Comparison of ENCODE assay signal across 7 cellular contexts in genomic region chr20:34111057-34111711, GRCh38. TPM values are rescaled to one million over a fixed set of nuclear protein-coding genes. Genes with fewer than 3 reads are reported as not detected.
DNase-seq lines count a peak whose midpoint lies in the region; ATAC-seq and TF ChIP-seq lines count a peak whose summit lies in the region.

No MANE protein-coding gene starts in this region.

- 0 to 2% (median 1%) methylated on average over 21 to 24 of the region's 24 CpGs for WGBS in spleen, 5 donors

- peaks cover 53% of the 10 kb centered on the region for H3K36me3 Mint-ChIP-seq in activated naive CD8-positive, alpha-beta T cell treated with anti-CD3 and anti-CD28 coated beads, Interleukin-2, amount 50 U/mL, for 24 hours (ENCODE audit: low read depth)

- H3K4me1 ChIP-seq in spleen, result peaks cover 31 to 63% (median 52%) of the 10 kb centered on the region in 6 donors

- peaks cover 0 to 23% (median 6%) of the 10 kb centered on the region in 6 donors for H3K36me3 ChIP-seq in spleen

- H3K4me1 Mint-ChIP-seq in activated naive CD8-positive, alpha-beta T cell treated with anti-CD3 and anti-CD28 coated beads, Interleukin-2, amount 50 U/mL, for 24 hours, result peaks cover 57% of the 10 kb centered on the region

- no peak for TF ChIP-seq POLR2A in spleen (IDR thresholded peaks at IDR 0.05)

- TF ChIP-seq CTCF in spleen (IDR thresholded peaks at IDR 0.05 in 8 of 11, conservative IDR thresholded peaks at IDR 0.05 in 3 of 11), result no peak

- H3K4me3 Mint-ChIP-seq in activated naive CD8-positive, alpha-beta T cell treated with anti-CD3 and anti-CD28 coated beads, Interleukin-2, amount 50 U/mL, for 24 hours, result peak overlapping the region; percentile 91

- ATAC-seq in activated naive CD8-positive, alpha-beta T cell treated with anti-CD3 and anti-CD28 coated beads, Interleukin-2, amount 50 U/mL, for 24 hours, result no peak
- no peak for ATAC-seq in HG02981 (IDR thresholded peaks at IDR 0.05; ENCODE audit: unreplicated experiment)

- peak overlapping the region; percentile 87 to 99 (median 98) for H3K27ac ChIP-seq in spleen

- peak overlapping the region; percentile 97 for H3K4me3 ChIP-seq in iPS-11a (ENCODE audit: low read depth, low read length)
- H3K4me3 ChIP-seq in spleen, result peak overlapping the region; percentile 75 to 98 (median 92)

- intact Hi-C loops in spleen (cut with DNase I; ENCODE audit: low total_unique reads), result loop anchor here (5.0 kb wide), 1 partner anchor 119 kb away; the partner anchor contains the start of gene RALY

- H3K9me3 ChIP-seq in spleen, result no peaks in the 10 kb centered on the region

- peak overlapping the region; percentile 99 for H3K27ac Mint-ChIP-seq in activated naive CD8-positive, alpha-beta T cell treated with anti-CD3 and anti-CD28 coated beads, Interleukin-2, amount 50 U/mL, for 24 hours

- no peaks in the 10 kb centered on the region for H3K27me3 ChIP-seq in spleen (replicated peaks in 1 of 7)

- peaks cover 3% of the 10 kb centered on the region for H3K27me3 Mint-ChIP-seq in activated naive CD8-positive, alpha-beta T cell treated with anti-CD3 and anti-CD28 coated beads, Interleukin-2, amount 50 U/mL, for 24 hours

- H3K9me3 Mint-ChIP-seq in activated naive CD8-positive, alpha-beta T cell treated with anti-CD3 and anti-CD28 coated beads, Interleukin-2, amount 50 U/mL, for 24 hours, result no peaks in the 10 kb centered on the region

- DNase-seq in GM04503 (ENCODE audit: low read depth) (peak; percentile 39), M059J (ENCODE audit: low read depth) (peak; percentile 76), spleen (peak; percentile 86), NCI-H1694 (lab: John Stamatoyannopoulos, UW) (no peak)
- no peak for DNase-seq in activated naive CD8-positive, alpha-beta T cell treated with anti-CD3 and anti-CD28 coated beads, Interleukin-2, amount 50 U/mL, for 24 hours

RNA-seq across cellular contexts. Expression of gene EIF2S2, which starts 0.9 kb away (rescaled TPM):
- 156 and 179 TPM in 2 replicates for total RNA-seq in M059J (2014; rRNA removed; shearing (Covaris generic))
- 10 to 100 TPM; 34.8 to 45.3 (median 39.9) TPM for total RNA-seq in spleen
- polyA plus RNA-seq in spleen, result 10 to 100 TPM; 30.0 to 40.9 (median 37.1) TPM

Comparison
In these comparisons a context has a peak if more than half of its experiments do, and no peak if none do; other contexts are left out.
1. DNase-seq: peak in GM04503 (single experiment), M059J (single experiment) and spleen (single experiment); none in activated naive CD8-positive, alpha-beta T cell treated with anti-CD3 and anti-CD28 coated beads, Interleukin-2, amount 50 U/mL, for 24 hours (single experiment) and NCI-H1694 (single experiment).